Comparison of ENCODE assay signal across 7 cellular contexts in genomic region chr20:2800590-2801458, GRCh38. TPM values are rescaled to one million over a fixed set of nuclear protein-coding genes. Genes with fewer than 3 reads are reported as not detected.
DNase-seq lines count a peak whose midpoint lies in the region; ATAC-seq, FAIRE-seq and TF ChIP-seq lines count a peak whose summit lies in the region.

TSS of gene CPXM1 (minus strand) at chr20:2800627. CDS start at chr20:2800572, 55 bp downstream.

- peak within 1 kb of the TSS; percentile 59 for H3K4me3 ChIP-seq in neuron (ENCODE audit: low read length)

- peak within 1 kb of the TSS; percentile 49 to 87 for H3K27ac Mint-ChIP-seq in effector memory CD8-positive, alpha-beta T cell

- H2AFZ ChIP-seq in neuron (ENCODE audit: low read depth, low read length) = peak within 1 kb of the TSS; percentile 81

- peaks cover 33% of the 10 kb centered on the region for H3K36me3 ChIP-seq in neuron (ENCODE audit: insufficient read depth, low read length)

- peaks cover 19 to 22% of the 10 kb centered on the region in 2 donors for H3K4me1 Mint-ChIP-seq in effector memory CD8-positive, alpha-beta T cell (ENCODE audit: low read depth in 2 of 2)

- FAIRE-seq in GM12891 (lab: Jason Lieb, UNC) = peak; percentile 35

- H3K9me3 ChIP-seq in neuron (ENCODE audit: low read length) = no peaks in the 10 kb centered on the region

- no peaks in the 10 kb centered on the region for H3K27me3 ChIP-seq in neuron (ENCODE audit: insufficient read depth, low read length)

- H3K4me1 ChIP-seq in neuron (ENCODE audit: insufficient read depth, low read length) = peaks cover 14% of the 10 kb centered on the region

- peak within 1 kb of the TSS; percentile 78 to 84 for H3K4me3 Mint-ChIP-seq in effector memory CD8-positive, alpha-beta T cell

- peaks cover 2% of the 10 kb centered on the region for H3K36me3 Mint-ChIP-seq in effector memory CD8-positive, alpha-beta T cell (ENCODE audit: insufficient read depth)

- ATAC-seq in HG02588 (IDR thresholded peaks at IDR 0.05; ENCODE audit: unreplicated experiment) = peak; percentile 45
- ATAC-seq in effector memory CD8-positive, alpha-beta T cell (replicated peaks) = peak; percentile 49

- H3K27me3 Mint-ChIP-seq in effector memory CD8-positive, alpha-beta T cell = peaks cover 84 to 100% of the 10 kb centered on the region in 2 donors

- TF ChIP-seq POLR2A in GM12891 (IDR thresholded peaks at IDR 0.05; ENCODE audit: low read depth, low read length) = no peak

- no peak for DNase-seq in GM12891 (ENCODE audit: insufficient read length, low spot score)
- peak; percentile 91 for DNase-seq in OCI-M1 (lab: John Stamatoyannopoulos, UW)
- DNase-seq in effector memory CD8-positive, alpha-beta T cell = no peak
- no peak for DNase-seq in C1 segment of cervical spinal cord (lab: John Stamatoyannopoulos, UW)
- DNase-seq in H4 (ENCODE audit: low spot score) = no peak

- H3K9me3 Mint-ChIP-seq in effector memory CD8-positive, alpha-beta T cell = no peaks in the 10 kb centered on the region

TF ChIP-seq in GM12891, 5 proteins besides CTCF, POLR2A, EP300 and RAD21:
- no peak for TF ChIP-seq PAX5 (IDR thresholded peaks at IDR 0.05; ENCODE audit: insufficient read depth, low read length, severe bottlenecking)
- TF ChIP-seq SPI1 (IDR thresholded peaks at IDR 0.05; ENCODE audit: low read depth, low read length) = peak; percentile 46; the same call in 1 of the 2 replicates
- TF ChIP-seq TAF1 (IDR thresholded peaks at IDR 0.05; ENCODE audit: low read depth, low read length) = no peak
- no peak for TF ChIP-seq POU2F2 (IDR thresholded peaks at IDR 0.05; ENCODE audit: low read depth, low read length)

RNA-seq across cellular contexts. Expression of gene CPXM1, which starts in this region (rescaled TPM):
- 16.4 TPM for polyA plus RNA-seq in GM12891 (2012; ENCODE audit: low read depth, missing spikeins)
- total RNA-seq in H4 (2014; rRNA removed; shearing (Covaris generic)) = not detected in 2 replicates
